ENCODE assay signal across 26 cellular contexts in the genomic region with DNA sequence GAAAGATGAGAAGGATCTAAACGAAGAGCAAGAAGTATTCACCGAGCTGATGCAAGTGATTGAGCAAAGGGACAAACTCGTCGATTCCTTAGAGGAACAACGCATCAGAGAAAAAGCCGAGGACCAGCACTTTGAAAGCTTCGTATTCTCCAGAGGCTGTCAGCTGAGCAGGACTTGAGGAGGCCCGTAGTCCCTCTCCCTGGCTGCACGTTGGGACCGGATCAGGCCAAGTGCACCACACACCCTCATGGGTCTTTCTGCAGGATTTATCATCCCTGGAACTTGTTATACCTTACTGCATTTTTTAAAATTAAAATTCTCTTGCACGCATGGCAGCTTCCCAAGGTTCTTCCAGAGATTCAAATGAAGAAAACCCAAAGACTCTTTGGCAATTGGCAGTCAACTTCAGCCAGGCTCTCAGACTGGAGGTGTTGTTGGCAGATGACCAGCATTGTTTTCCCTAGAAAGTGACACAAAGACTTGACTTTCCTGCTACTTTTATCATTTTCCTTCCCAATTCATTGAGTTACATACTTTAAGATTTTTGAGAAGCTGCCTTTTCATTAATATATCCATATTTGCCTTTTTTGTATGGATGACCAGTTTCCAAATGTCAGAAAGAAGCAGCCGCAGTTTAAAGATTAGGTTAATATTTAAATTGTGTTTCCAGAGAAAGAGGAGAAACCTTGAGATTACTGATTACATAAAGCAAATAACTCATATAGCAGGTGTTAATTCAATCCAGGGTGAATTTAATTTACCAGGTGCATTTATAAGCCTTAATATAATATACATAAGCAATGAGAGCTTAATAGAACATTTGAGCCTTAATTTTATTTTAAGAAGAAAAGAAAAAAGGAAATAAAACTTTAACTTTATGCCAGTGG. TPM values are rescaled to one million over a fixed set of nuclear protein-coding genes. Genes with fewer than 3 reads are reported as not detected.
DNase-seq lines count a peak whose midpoint lies in the region; ATAC-seq, FAIRE-seq and TF ChIP-seq lines count a peak whose summit lies in the region.
"Had no signal": no experiment of that assay in that cellular context is flagged by ENCODE, and none has a peak within 500 bp of the region (broad histone marks: within the 10 kb centered on the region; RNA-seq: fewer than 3 reads in every experiment).

No MANE protein-coding gene starts in this region.

- H3K27ac ChIP-seq in body of pancreas = peak overlapping the region in 3 of 4 donors; percentile 62 to 75 (median 66)
- no peak overlapping the region for H3K27ac ChIP-seq in kidney (ENCODE audit: low read depth in 2 of 2, low read length in 2 of 2)
- H3K27ac ChIP-seq: SJSA1 had no signal

- H3K36me3 Mint-ChIP-seq in activated CD4-positive, alpha-beta T cell treated with anti-CD3 and anti-CD28 coated beads, Interleukin-2, amount 10 ng/mL, durations not matched to agents 7 days and 5 days (ENCODE audit: low read depth) = no peaks in the 10 kb centered on the region
- H3K36me3 Mint-ChIP-seq in stimulated activated effector memory CD8-positive, alpha-beta T cell treated with anti-CD3 and anti-CD28 coated beads, Interleukin-12 subunit alpha, Interleukin-12 subunit beta, amount 100 ng/mL, for 72 hours = no peaks in the 10 kb centered on the region

- H3K9me3 ChIP-seq in body of pancreas = no peaks in the 10 kb centered on the region
- H3K9me3 ChIP-seq in kidney (ENCODE audit: control insufficient read depth in 1 of 2, low read length in 2 of 2) = no peaks in the 10 kb centered on the region
- H3K9me3 ChIP-seq: BE2C, HAP-1, MG63, SJSA1 had no signal

- peak overlapping the region; percentile 90 for H3K27ac Mint-ChIP-seq in activated CD4-positive, alpha-beta T cell treated with anti-CD3 and anti-CD28 coated beads, Interleukin-2, amount 10 ng/mL, durations not matched to agents 7 days and 5 days
- H3K27ac Mint-ChIP-seq in stimulated activated effector memory CD8-positive, alpha-beta T cell treated with anti-CD3 and anti-CD28 coated beads, Interleukin-12 subunit alpha, Interleukin-12 subunit beta, amount 100 ng/mL, for 72 hours = peak overlapping the region; percentile 23
- H3K27ac Mint-ChIP-seq: HFFc6 had no signal

- H3K4me1 Mint-ChIP-seq in activated CD4-positive, alpha-beta T cell treated with anti-CD3 and anti-CD28 coated beads, Interleukin-2, amount 10 ng/mL, durations not matched to agents 7 days and 5 days = peaks cover 43% of the 10 kb centered on the region
- H3K4me1 Mint-ChIP-seq in stimulated activated effector memory CD8-positive, alpha-beta T cell treated with anti-CD3 and anti-CD28 coated beads, Interleukin-12 subunit alpha, Interleukin-12 subunit beta, amount 100 ng/mL, for 72 hours = peaks cover 40% of the 10 kb centered on the region
- H3K4me1 Mint-ChIP-seq: CD14-positive monocyte had no signal

- DNase-seq in activated CD4-positive, alpha-beta T cell treated with anti-CD3 and anti-CD28 coated beads, Interleukin-2, amount 10 ng/mL, durations not matched to agents 7 days and 5 days = no peak
- DNase-seq in activated CD4-positive, alpha-beta T cell treated with anti-CD3 and anti-CD28 coated beads for 48 hours = no peak
- peak; percentile 28 to 37 (median 34) for DNase-seq in body of pancreas
- no peak for DNase-seq in kidney
- DNase-seq in stimulated activated effector memory CD8-positive, alpha-beta T cell treated with anti-CD3 and anti-CD28 coated beads, Interleukin-12 subunit alpha, Interleukin-12 subunit beta, amount 100 ng/mL, for 72 hours (ENCODE audit: low spot score in 2 of 2) = no peak
- no peak for DNase-seq in sciatic nerve (ENCODE audit: low spot score)
- DNase-seq in cerebellar cortex (ENCODE audit: low spot score) = no peak
- DNase-seq: 8988T, ACHN, BE2C, HFFc6, IMR-90, KG1, MG63, NCI-H2029 treated with DMSO at 0.1 percent for 48 hours, NCI-H446 treated with DMSO at 0.1 percent for 48 hours, NCI-H526, NCI-H82, Right ventricle myocardium superior, RPMI8226 had no signal

- WGBS in body of pancreas, 2 donors = 29 to 54% methylated on average over 12 of the region's 12 CpGs

- H3K4me1 ChIP-seq in body of pancreas (peaks cover 65% of the 10 kb centered on the region), kidney (ENCODE audit: control insufficient read depth in 1 of 2, insufficient read depth in 1 of 2, low read depth in 1 of 2, low read length in 2 of 2) (no peaks in the 10 kb centered on the region)
- H3K4me1 ChIP-seq: BE2C, SJSA1 had no signal

- intact Hi-C loops in body of pancreas (cut with DNase I) (no loop called here), kidney (cut with DNase I) (no loop called here), sciatic nerve (cut with DNase I) (no loop called here)

- POLR2A ChIA-PET in activated CD4-positive, alpha-beta T cell treated with anti-CD3 and anti-CD28 coated beads, Interleukin-2, amount 10 ng/mL, durations not matched to agents 7 days and 5 days (lab: Charles Lee) = interaction anchor here (0.7 kb wide), 1 partner anchor 1044 kb away, joined by 3 read pairs; no protein-coding TSS in a partner anchor

- CTCF ChIA-PET in activated CD4-positive, alpha-beta T cell treated with anti-CD3 and anti-CD28 coated beads, Interleukin-2, amount 10 ng/mL, durations not matched to agents 7 days and 5 days (lab: Charles Lee) = no interaction called here

- no peak for TF ChIP-seq POLR2A in body of pancreas (IDR thresholded peaks at IDR 0.05)

- no peaks in the 10 kb centered on the region for H3K27me3 Mint-ChIP-seq in activated CD4-positive, alpha-beta T cell treated with anti-CD3 and anti-CD28 coated beads, Interleukin-2, amount 10 ng/mL, durations not matched to agents 7 days and 5 days

- no peak overlapping the region for H3K4me3 Mint-ChIP-seq in activated CD4-positive, alpha-beta T cell treated with anti-CD3 and anti-CD28 coated beads, Interleukin-2, amount 10 ng/mL, durations not matched to agents 7 days and 5 days
- H3K4me3 Mint-ChIP-seq in stimulated activated effector memory CD8-positive, alpha-beta T cell treated with anti-CD3 and anti-CD28 coated beads, Interleukin-12 subunit alpha, Interleukin-12 subunit beta, amount 100 ng/mL, for 72 hours = no peak overlapping the region
- H3K4me3 Mint-ChIP-seq: CD14-positive monocyte, HFFc6 had no signal

- no peak overlapping the region for H3K9ac ChIP-seq in kidney (ENCODE audit: low read length in 2 of 2)

- no peaks in the 10 kb centered on the region for H3K36me3 ChIP-seq in body of pancreas (replicated peaks in 1 of 2; ENCODE audit: insufficient read depth in 1 of 2, low read depth in 2 of 2)
- H3K36me3 ChIP-seq in kidney (ENCODE audit: control insufficient read depth in 1 of 2, insufficient read depth in 2 of 2, low read length in 2 of 2) = no peaks in the 10 kb centered on the region
- H3K36me3 ChIP-seq: BE2C, HAP-1, MG63, SJSA1 had no signal

- H3K9me3 Mint-ChIP-seq in activated CD4-positive, alpha-beta T cell treated with anti-CD3 and anti-CD28 coated beads, Interleukin-2, amount 10 ng/mL, durations not matched to agents 7 days and 5 days = no peaks in the 10 kb centered on the region
- H3K9me3 Mint-ChIP-seq in stimulated activated effector memory CD8-positive, alpha-beta T cell treated with anti-CD3 and anti-CD28 coated beads, Interleukin-12 subunit alpha, Interleukin-12 subunit beta, amount 100 ng/mL, for 72 hours = no peaks in the 10 kb centered on the region
- H3K9me3 Mint-ChIP-seq: CD14-positive monocyte, HFFc6 had no signal

- peak; percentile 29 for FAIRE-seq in kidney (lab: Jason Lieb, UNC)
- FAIRE-seq: D721Med, GM18507 had no signal

- H3K4me3 ChIP-seq in body of pancreas (no peak overlapping the region), kidney (ENCODE audit: low read length in 2 of 2) (no peak overlapping the region)
- H3K4me3 ChIP-seq: HAP-1, MG63, SJSA1 had no signal

- no peak for TF ChIP-seq CTCF in body of pancreas (IDR thresholded peaks at IDR 0.05)
- no peak for TF ChIP-seq CTCF in kidney (IDR thresholded peaks at IDR 0.05; ENCODE audit: borderline replicate concordance, extremely low read depth, insufficient read depth)

- no peaks in the 10 kb centered on the region for H3K27me3 ChIP-seq in body of pancreas
- H3K27me3 ChIP-seq: BE2C, MG63, SJSA1 had no signal

- ATAC-seq in body of pancreas = peak; percentile 62
- ATAC-seq in stimulated activated effector memory CD8-positive, alpha-beta T cell treated with anti-CD3 and anti-CD28 coated beads, Interleukin-12 subunit alpha, Interleukin-12 subunit beta, amount 100 ng/mL, for 72 hours = no peak
- no peak for ATAC-seq in sciatic nerve
- ATAC-seq in GM18517 (IDR thresholded peaks at IDR 0.05; ENCODE audit: unreplicated experiment) = no peak

RNA-seq across cellular contexts. Expression of gene PARVA, which starts 18.8 kb away (rescaled TPM):
- total RNA-seq in activated CD4-positive, alpha-beta T cell treated with anti-CD3 and anti-CD28 coated beads, Interleukin-2, amount 10 ng/mL, durations not matched to agents 7 days and 5 days = under 1 TPM in 1 of 2 experiments, not detected in 1; 0.22 TPM
- 10 to 100 TPM; 32.0 to 33.7 TPM for total RNA-seq in body of pancreas
- 80.3 TPM for total RNA-seq in kidney
- polyA plus RNA-seq in kidney (ENCODE audit: insufficient read depth, low read depth, low replicate concordance) = 25.1 TPM
- total RNA-seq in sciatic nerve = 176 TPM
- polyA plus RNA-seq: CD14-positive monocyte had no signal

Comparison
In these comparisons a context has a peak if more than half of its experiments do, and no peak if none do; other contexts are left out.
1. DNase-seq: peak in body of pancreas (4 of 4); none in activated CD4-positive, alpha-beta T cell treated with anti-CD3 and anti-CD28 coated beads, Interleukin-2, amount 10 ng/mL, durations not matched to agents 7 days and 5 days (single experiment), activated CD4-positive, alpha-beta T cell treated with anti-CD3 and anti-CD28 coated beads for 48 hours (single experiment), kidney (single experiment), stimulated activated effector memory CD8-positive, alpha-beta T cell treated with anti-CD3 and anti-CD28 coated beads, Interleukin-12 subunit alpha, Interleukin-12 subunit beta, amount 100 ng/mL, for 72 hours (0 of 2), sciatic nerve (single experiment) and cerebellar cortex (single experiment).
2. H3K27ac ChIP-seq: peak in body of pancreas (3 of 4); none in kidney (0 of 2).
3. RNA of gene PARVA, which starts 18.8 kb away (total RNA-seq): 176 TPM in sciatic nerve (single experiment), 80.3 TPM in kidney (single experiment) and 32.0 to 33.7 TPM in body of pancreas; 0.22 TPM in activated CD4-positive, alpha-beta T cell treated with anti-CD3 and anti-CD28 coated beads, Interleukin-2, amount 10 ng/mL, durations not matched to agents 7 days and 5 days; every median in the first group is over 10 times any median in the second.